Comparison of ENCODE assay signal across 17 cellular contexts in the genomic region with DNA sequence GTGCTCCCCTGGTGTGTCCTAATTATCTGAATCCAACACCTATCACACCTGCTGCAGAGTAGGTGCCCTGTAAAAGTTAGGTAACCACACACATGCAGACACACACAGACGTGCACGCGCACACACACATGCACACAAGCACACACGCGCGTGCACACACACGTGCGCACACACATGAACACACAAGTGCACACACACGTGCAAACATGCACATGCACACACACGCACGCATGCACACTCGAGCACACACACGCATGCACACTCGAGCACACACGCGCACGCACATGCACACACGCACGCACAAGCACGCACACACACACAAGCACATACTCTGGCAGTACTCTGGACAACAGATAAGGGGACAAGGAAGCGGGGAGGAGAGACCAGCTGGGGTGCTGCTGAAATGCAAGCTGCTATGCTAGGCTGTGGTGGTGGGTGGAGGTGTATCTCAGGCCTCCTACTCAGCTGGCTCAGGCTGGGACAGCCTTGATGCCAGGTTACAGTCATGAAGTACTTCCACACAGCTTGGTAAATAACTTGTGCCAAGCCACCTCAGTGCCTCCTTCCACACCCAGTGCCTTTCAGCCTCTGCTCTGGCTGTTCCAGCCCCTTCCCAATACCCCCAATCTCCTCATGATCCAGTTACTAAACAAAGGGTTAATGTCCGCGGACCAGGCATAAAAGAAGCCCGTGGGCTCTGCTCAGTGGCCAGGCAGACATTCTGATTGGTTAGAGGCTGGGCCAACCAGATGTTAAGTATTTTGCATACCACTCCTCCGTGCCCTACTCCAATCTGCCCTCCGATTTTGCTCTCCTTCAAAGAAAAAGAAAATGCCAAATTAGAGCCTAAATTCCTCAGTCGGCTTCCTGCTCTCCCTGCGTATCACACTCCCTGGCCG.
DNase-seq lines count a peak whose midpoint lies in the region; ATAC-seq and TF ChIP-seq lines count a peak whose summit lies in the region.
"Had no signal": no experiment of that assay in that cellular context is flagged by ENCODE, and none has a peak within 500 bp of the region (broad histone marks: within the 10 kb centered on the region; RNA-seq: fewer than 3 reads in every experiment).

No MANE protein-coding gene starts in this region.

- peak overlapping the region; percentile 22 for H3K27ac Mint-ChIP-seq in type B pancreatic cell
- H3K27ac Mint-ChIP-seq: CD14-positive monocyte had no signal

- H3K4me3 Mint-ChIP-seq in type B pancreatic cell, result peak overlapping the region; percentile 32
- H3K4me3 Mint-ChIP-seq: CD14-positive monocyte had no signal

- peak overlapping the region; percentile 32 for H3K27ac ChIP-seq in mesodermal cell (ENCODE audit: low read depth, low read length, severe bottlenecking)
- no peak overlapping the region for H3K27ac ChIP-seq in prostate gland
- H3K27ac ChIP-seq: HL-60, spleen had no signal

- H3K9me3 ChIP-seq in mesodermal cell (ENCODE audit: control insufficient read depth, low read length) (no peaks in the 10 kb centered on the region), prostate gland (no peaks in the 10 kb centered on the region)
- H3K9me3 ChIP-seq: spleen had no signal

- ATAC-seq in GM18861 (IDR thresholded peaks at IDR 0.05; ENCODE audit: unreplicated experiment), result no peak
- ATAC-seq: stimulated activated naive CD8-positive, alpha-beta T cell treated with anti-CD3 and anti-CD28 coated beads, Interleukin-15, Interleukin-2, amounts not matched to agents 100 U/mL and 50 U/mL, for 24 hours had no signal

- H3K4me1 Mint-ChIP-seq in type B pancreatic cell (ENCODE audit: unreplicated experiment), result peaks cover 53% of the 10 kb centered on the region
- H3K4me1 Mint-ChIP-seq: CD14-positive monocyte had no signal

- peaks cover 7% of the 10 kb centered on the region for H3K4me1 ChIP-seq in mesodermal cell (ENCODE audit: control insufficient read depth, insufficient read depth, low read length, poor library complexity, severe bottlenecking)
- H3K4me1 ChIP-seq in prostate gland (replicated peaks), result no peaks in the 10 kb centered on the region
- H3K4me1 ChIP-seq: spleen had no signal

- TF ChIP-seq CTCF in choroid plexus epithelial cell (conservative IDR thresholded peaks at IDR 0.05; ENCODE audit: low read depth, low read length), result no peak
- no peak for TF ChIP-seq CTCF in type B pancreatic cell (conservative IDR thresholded peaks at IDR 0.05)
- no peak for TF ChIP-seq CTCF in prostate gland (IDR thresholded peaks at IDR 0.05)

- DNase-seq in NCI-H2227 (lab: John Stamatoyannopoulos, UW; ENCODE audit: unreplicated experiment), result peak; percentile 54
- DNase-seq in choroid plexus epithelial cell (ENCODE audit: low read depth), result peak; percentile 39
- no peak for DNase-seq in type B pancreatic cell (ENCODE audit: extremely low spot score, unreplicated experiment)
- no peak for DNase-seq in NCI-H2107 treated with DMSO at 0.1 percent for 48 hours (lab: John Stamatoyannopoulos, UW; ENCODE audit: unreplicated experiment)
- DNase-seq in prostate gland (ENCODE audit: low spot score), result no peak
- DNase-seq: activated gamma-delta T cell treated with Interleukin-2 at 50 U/mL for 16 hours; aorta; effector CD4-positive, alpha-beta T cell; NCI-H187; NCI-H526 treated with DMSO at 0.1 percent for 48 hours; spleen; stimulated activated naive CD8-positive, alpha-beta T cell treated with anti-CD3 and anti-CD28 coated beads, Interleukin-15, Interleukin-2, amounts not matched to agents 100 U/mL and 50 U/mL, for 24 hours; SW 1271 had no signal

- WGBS in mesodermal cell (ENCODE audit: insufficient coverage in 2 of 2), 2 experiments, result 65 to 79% methylated on average over 17 to 24 of the region's 29 CpGs
- 76% methylated on average over 29 of the region's 29 CpGs for WGBS in prostate gland

- H3K36me3 Mint-ChIP-seq in type B pancreatic cell, result peaks cover 14% of the 10 kb centered on the region
- H3K36me3 Mint-ChIP-seq: CD14-positive monocyte had no signal

- H3K27me3 ChIP-seq in prostate gland (replicated peaks; ENCODE audit: insufficient read depth), result no peaks in the 10 kb centered on the region

- peak overlapping the region; percentile 16 for H3K4me3 ChIP-seq in choroid plexus epithelial cell (ENCODE audit: low read depth, low read length)
- H3K4me3 ChIP-seq in mesodermal cell (ENCODE audit: extremely low read depth, insufficient read depth, low read length, poor library complexity, severe bottlenecking), result no peak overlapping the region
- H3K4me3 ChIP-seq in prostate gland, result no peak overlapping the region
- H3K4me3 ChIP-seq: spleen had no signal

- no peaks in the 10 kb centered on the region for H3K9me3 Mint-ChIP-seq in type B pancreatic cell

- H3K27me3 Mint-ChIP-seq in type B pancreatic cell, result no peaks in the 10 kb centered on the region

- intact Hi-C loops in prostate gland (cut with DNase I), result no loop called here

- H3K36me3 ChIP-seq in mesodermal cell (ENCODE audit: control insufficient read depth, insufficient read depth, low read length), result peaks cover 16% of the 10 kb centered on the region
- H3K36me3 ChIP-seq in prostate gland, result no peaks in the 10 kb centered on the region
- H3K36me3 ChIP-seq: spleen had no signal

- TF ChIP-seq POLR2A in prostate gland (IDR thresholded peaks at IDR 0.05), result no peak

Comparison
In these comparisons a context has a peak if more than half of its experiments do, and no peak if none do; other contexts are left out.
1. DNase-seq: peak in NCI-H2227 (single experiment) and choroid plexus epithelial cell (single experiment); none in type B pancreatic cell (single experiment), NCI-H2107 treated with DMSO at 0.1 percent for 48 hours (single experiment) and prostate gland (single experiment).